Comparison of ENCODE assay signal across 17 cellular contexts in genomic region chr5:157827429-157827828, GRCh38. TPM values are rescaled to one million over a fixed set of nuclear protein-coding genes. Genes with fewer than 3 reads are reported as not detected.
DNase-seq lines count a peak whose midpoint lies in the region; ATAC-seq and TF ChIP-seq lines count a peak whose summit lies in the region.
"Had no signal": no experiment of that assay in that cellular context is flagged by ENCODE, and none has a peak within 500 bp of the region (broad histone marks: within the 10 kb centered on the region; RNA-seq: fewer than 3 reads in every experiment).

No MANE protein-coding gene starts in this region.

- H3K79me2 ChIP-seq in KMS-11 (ENCODE audit: insufficient read depth, low read depth), result peaks cover 75% of the 10 kb centered on the region

- BruUV-seq in Caco-2 (replicated peaks; lab: Mats Ljungman, UMichigan), result no TSS peak

- DNase-seq in AG10803 (ENCODE audit: low read depth) (peak; percentile 47), esophagus muscularis mucosa (ENCODE audit: extremely low spot score) (no peak), iPS-NIHi7 (ENCODE audit: extremely low spot score) (no peak), SIG-M5 treated with dmso at 0.1 percent for 504 hours (lab: John Stamatoyannopoulos, UW; ENCODE audit: unreplicated experiment) (no peak), Caco-2 (no peak)
- no peak for DNase-seq in activated naive CD8-positive, alpha-beta T cell treated with anti-CD3 and anti-CD28 coated beads, Interleukin-2, amount 50 U/mL, for 24 hours
- DNase-seq: activated CD4-positive, alpha-beta T cell treated with anti-CD3 and anti-CD28 coated beads for 48 hours; AML-193; amniotic stem cell; DMS79 treated with DMSO at 0.1 percent for 48 hours; NCI-H1105; nucleus accumbens; T-helper 1 cell; trophoblast cell had no signal

- H3K36me3 Mint-ChIP-seq in nephron (ENCODE audit: low read depth) (peaks cover 1% of the 10 kb centered on the region), Caco-2 (ENCODE audit: insufficient read depth, unreplicated experiment) (peaks cover 3% of the 10 kb centered on the region)
- H3K36me3 Mint-ChIP-seq in activated naive CD8-positive, alpha-beta T cell treated with anti-CD3 and anti-CD28 coated beads, Interleukin-2, amount 50 U/mL, for 24 hours (ENCODE audit: low read depth), result peaks cover 14% of the 10 kb centered on the region

- H2AFZ ChIP-seq in KMS-11 (ENCODE audit: low read depth), result no peak overlapping the region

- TF ChIP-seq CTCF in AG10803 (conservative IDR thresholded peaks at IDR 0.05; ENCODE audit: low read length) (no peak), KMS-11 (conservative IDR thresholded peaks at IDR 0.05; ENCODE audit: low read depth, low read length) (no peak), esophagus muscularis mucosa (IDR thresholded peaks at IDR 0.05) (no peak), nephron (IDR thresholded peaks at IDR 0.05; ENCODE audit: unreplicated experiment in 3 of 3) (no peak), Caco-2 (IDR thresholded peaks at IDR 0.05; ENCODE audit: insufficient read depth in 1 of 2, low read depth in 1 of 2, low read length in 1 of 2, severe bottlenecking in 1 of 2, unreplicated experiment in 1 of 2) (no peak)

- no peak for TF ChIP-seq POLR2A in esophagus muscularis mucosa (IDR thresholded peaks at IDR 0.05; ENCODE audit: low read depth)

- no peak for ATAC-seq in activated naive CD8-positive, alpha-beta T cell treated with anti-CD3 and anti-CD28 coated beads, Interleukin-2, amount 50 U/mL, for 24 hours
- ATAC-seq: HepG2 had no signal

- H3K4me1 ChIP-seq in KMS-11 (ENCODE audit: low read depth, poor library complexity, severe bottlenecking) (peaks cover 87% of the 10 kb centered on the region), esophagus muscularis mucosa (peaks cover 33 to 69% (median 63%) of the 10 kb centered on the region in 4 donors), Caco-2 (peaks cover 9% of the 10 kb centered on the region)

- POLR2A ChIA-PET in Caco-2 (lab: Charles Lee), result no interaction called here

- H3K27ac ChIP-seq in KMS-11 (peak overlapping the region; percentile 66; the same call in 1 of the 2 replicates), esophagus muscularis mucosa (replicated peaks in 1 of 4) (peak overlapping the region; percentile 67 to 77 (median 74))

- H3K4me3 ChIP-seq in AG10803 (ENCODE audit: low read length) (no peak overlapping the region), KMS-11 (IDR thresholded peaks at IDR 0.05; ENCODE audit: insufficient read depth, low read depth, low read length) (no peak overlapping the region), esophagus muscularis mucosa (no peak overlapping the region), Caco-2 (ENCODE audit: low read depth, low read length) (no peak overlapping the region)

- H3K9ac ChIP-seq in KMS-11, result no peak overlapping the region

- H3K4me2 ChIP-seq in KMS-11, result peak overlapping the region; percentile 21; the same call in 1 of the 2 replicates

- peak overlapping the region in 2 of 3 experiments; percentile 48 to 85 for H3K27ac Mint-ChIP-seq in nephron
- H3K27ac Mint-ChIP-seq in activated naive CD8-positive, alpha-beta T cell treated with anti-CD3 and anti-CD28 coated beads, Interleukin-2, amount 50 U/mL, for 24 hours, result no peak overlapping the region
- no peak overlapping the region for H3K27ac Mint-ChIP-seq in Caco-2 (ENCODE audit: unreplicated experiment)

- H3K9me3 Mint-ChIP-seq in nephron (no peaks in the 10 kb centered on the region), Caco-2 (ENCODE audit: unreplicated experiment) (peaks cover 3% of the 10 kb centered on the region)
- peaks cover 2% of the 10 kb centered on the region for H3K9me3 Mint-ChIP-seq in activated naive CD8-positive, alpha-beta T cell treated with anti-CD3 and anti-CD28 coated beads, Interleukin-2, amount 50 U/mL, for 24 hours

- no peaks in the 10 kb centered on the region for H3K9me3 ChIP-seq in esophagus muscularis mucosa
- H3K9me3 ChIP-seq in Caco-2, result no peaks in the 10 kb centered on the region

- H3K4me1 Mint-ChIP-seq in nephron, result peaks cover 27% of the 10 kb centered on the region
- H3K4me1 Mint-ChIP-seq in activated naive CD8-positive, alpha-beta T cell treated with anti-CD3 and anti-CD28 coated beads, Interleukin-2, amount 50 U/mL, for 24 hours, result peaks cover 50% of the 10 kb centered on the region
- peaks cover 2% of the 10 kb centered on the region for H3K4me1 Mint-ChIP-seq in Caco-2 (ENCODE audit: low read depth, unreplicated experiment)

- peaks cover 3% of the 10 kb centered on the region; the same call in 1 of the 2 replicates for H4K20me1 ChIP-seq in KMS-11 (ENCODE audit: insufficient read depth)

- H3K27me3 Mint-ChIP-seq in nephron (ENCODE audit: low read depth) (no peaks in the 10 kb centered on the region), Caco-2 (ENCODE audit: insufficient read depth, unreplicated experiment) (no peaks in the 10 kb centered on the region)
- no peaks in the 10 kb centered on the region for H3K27me3 Mint-ChIP-seq in activated naive CD8-positive, alpha-beta T cell treated with anti-CD3 and anti-CD28 coated beads, Interleukin-2, amount 50 U/mL, for 24 hours

- no peak for TF ChIP-seq EP300 in esophagus muscularis mucosa (IDR thresholded peaks at IDR 0.05)

- peak overlapping the region in 1 of 3 experiments; percentile 8 for H3K4me3 Mint-ChIP-seq in nephron
- no peak overlapping the region for H3K4me3 Mint-ChIP-seq in activated naive CD8-positive, alpha-beta T cell treated with anti-CD3 and anti-CD28 coated beads, Interleukin-2, amount 50 U/mL, for 24 hours
- H3K4me3 Mint-ChIP-seq in Caco-2 (ENCODE audit: unreplicated experiment), result no peak overlapping the region

- intact Hi-C loops in esophagus muscularis mucosa (cut with DNase I), result no loop called here
- intact Hi-C loops in Caco-2 (cut with micrococcal nuclease; ENCODE audit: unreplicated experiment), result no loop called here

- 16% methylated on average over 3 of the region's 3 CpGs for WGBS in esophagus muscularis mucosa

- H3K27me3 ChIP-seq in KMS-11 (ENCODE audit: insufficient read depth, low read depth), result no peaks in the 10 kb centered on the region
- no peaks in the 10 kb centered on the region for H3K27me3 ChIP-seq in esophagus muscularis mucosa
- no peaks in the 10 kb centered on the region for H3K27me3 ChIP-seq in Caco-2 (replicated peaks; ENCODE audit: control insufficient read depth, insufficient read depth, low read length)

- CTCF ChIA-PET in Caco-2 (lab: Charles Lee), result no interaction called here

- no peaks in the 10 kb centered on the region for H3K36me3 ChIP-seq in KMS-11 (ENCODE audit: insufficient read depth)
- H3K36me3 ChIP-seq in esophagus muscularis mucosa, result no peaks in the 10 kb centered on the region
- no peaks in the 10 kb centered on the region for H3K36me3 ChIP-seq in Caco-2 (ENCODE audit: control insufficient read depth, insufficient read depth, low read length)

RNA-seq across cellular contexts. Expression of gene CLINT1, which starts 31.5 kb away (rescaled TPM):
- 100 to 1,000 TPM in 2 of 4 donors, 10 to 100 TPM in 2; 84.3 to 118 (median 107) TPM for total RNA-seq in esophagus muscularis mucosa
- 85.4 and 88.7 TPM in 2 replicates for total RNA-seq in Caco-2 (2022)

Comparison
In these comparisons a context has a peak if more than half of its experiments do, and no peak if none do; other contexts are left out.
1. H3K27ac Mint-ChIP-seq: peak in nephron (2 of 3); none in activated naive CD8-positive, alpha-beta T cell treated with anti-CD3 and anti-CD28 coated beads, Interleukin-2, amount 50 U/mL, for 24 hours (single experiment) and Caco-2 (single experiment).